In the genomic region with DNA sequence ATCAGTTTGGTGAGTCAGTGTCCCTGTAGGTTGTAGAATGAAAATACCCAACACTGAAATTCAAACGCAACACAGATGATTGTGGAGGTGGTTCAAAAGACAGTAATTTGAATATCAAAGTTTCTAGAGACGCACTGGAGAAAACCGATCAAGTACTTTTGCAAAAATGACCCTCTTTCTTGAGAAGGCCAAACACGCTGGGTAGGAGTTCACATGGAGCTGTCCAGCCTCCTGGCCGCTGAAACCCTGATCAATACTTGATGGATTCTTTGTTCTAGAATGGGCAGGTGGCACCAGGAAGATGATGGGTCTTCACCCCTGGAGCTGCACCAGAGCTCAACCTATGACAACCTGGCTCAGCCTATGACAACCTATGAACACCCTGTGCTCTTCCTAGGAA, we compare ENCODE assay signal across 1 cellular context.
A peak's percentile ranks its signal among the peaks of the same experiment; 100 is the strongest.
TF ChIP-seq lines count a peak whose summit lies in the region.

No MANE protein-coding gene starts in this region.

TF ChIP-seq in HepG2, 621 proteins besides CTCF, POLR2A, EP300 and RAD21:
- peak; percentile 94 for TF ChIP-seq MIER2 (CRISPR knock-in tag; IDR thresholded peaks at IDR 0.05)
- no peak for TF ChIP-seq ZNF713 (CRISPR knock-in tag; IDR thresholded peaks at IDR 0.05)
- TF ChIP-seq ZNF446 (CRISPR knock-in tag; IDR thresholded peaks at IDR 0.05), result no peak
- TF ChIP-seq, protein P1, sequence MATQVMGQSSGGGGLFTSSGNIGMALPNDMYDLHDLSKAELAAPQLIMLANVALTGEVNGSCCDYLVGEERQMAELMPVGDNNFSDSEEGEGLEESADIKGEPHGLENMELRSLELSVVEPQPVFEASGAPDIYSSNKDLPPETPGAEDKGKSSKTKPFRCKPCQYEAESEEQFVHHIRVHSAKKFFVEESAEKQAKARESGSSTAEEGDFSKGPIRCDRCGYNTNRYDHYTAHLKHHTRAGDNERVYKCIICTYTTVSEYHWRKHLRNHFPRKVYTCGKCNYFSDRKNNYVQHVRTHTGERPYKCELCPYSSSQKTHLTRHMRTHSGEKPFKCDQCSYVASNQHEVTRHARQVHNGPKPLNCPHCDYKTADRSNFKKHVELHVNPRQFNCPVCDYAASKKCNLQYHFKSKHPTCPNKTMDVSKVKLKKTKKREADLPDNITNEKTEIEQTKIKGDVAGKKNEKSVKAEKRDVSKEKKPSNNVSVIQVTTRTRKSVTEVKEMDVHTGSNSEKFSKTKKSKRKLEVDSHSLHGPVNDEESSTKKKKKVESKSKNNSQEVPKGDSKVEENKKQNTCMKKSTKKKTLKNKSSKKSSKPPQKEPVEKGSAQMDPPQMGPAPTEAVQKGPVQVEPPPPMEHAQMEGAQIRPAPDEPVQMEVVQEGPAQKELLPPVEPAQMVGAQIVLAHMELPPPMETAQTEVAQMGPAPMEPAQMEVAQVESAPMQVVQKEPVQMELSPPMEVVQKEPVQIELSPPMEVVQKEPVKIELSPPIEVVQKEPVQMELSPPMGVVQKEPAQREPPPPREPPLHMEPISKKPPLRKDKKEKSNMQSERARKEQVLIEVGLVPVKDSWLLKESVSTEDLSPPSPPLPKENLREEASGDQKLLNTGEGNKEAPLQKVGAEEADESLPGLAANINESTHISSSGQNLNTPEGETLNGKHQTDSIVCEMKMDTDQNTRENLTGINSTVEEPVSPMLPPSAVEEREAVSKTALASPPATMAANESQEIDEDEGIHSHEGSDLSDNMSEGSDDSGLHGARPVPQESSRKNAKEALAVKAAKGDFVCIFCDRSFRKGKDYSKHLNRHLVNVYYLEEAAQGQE (IDR thresholded peaks at IDR 0.05; ENCODE audit: borderline replicate concordance in 1 of 2, low read depth in 1 of 2, low read length in 2 of 2), result peak; percentile 53 to 92
- TF ChIP-seq BRCA1 (CRISPR knock-in tag; IDR thresholded peaks at IDR 0.05), result no peak
- TF ChIP-seq, protein P2, sequence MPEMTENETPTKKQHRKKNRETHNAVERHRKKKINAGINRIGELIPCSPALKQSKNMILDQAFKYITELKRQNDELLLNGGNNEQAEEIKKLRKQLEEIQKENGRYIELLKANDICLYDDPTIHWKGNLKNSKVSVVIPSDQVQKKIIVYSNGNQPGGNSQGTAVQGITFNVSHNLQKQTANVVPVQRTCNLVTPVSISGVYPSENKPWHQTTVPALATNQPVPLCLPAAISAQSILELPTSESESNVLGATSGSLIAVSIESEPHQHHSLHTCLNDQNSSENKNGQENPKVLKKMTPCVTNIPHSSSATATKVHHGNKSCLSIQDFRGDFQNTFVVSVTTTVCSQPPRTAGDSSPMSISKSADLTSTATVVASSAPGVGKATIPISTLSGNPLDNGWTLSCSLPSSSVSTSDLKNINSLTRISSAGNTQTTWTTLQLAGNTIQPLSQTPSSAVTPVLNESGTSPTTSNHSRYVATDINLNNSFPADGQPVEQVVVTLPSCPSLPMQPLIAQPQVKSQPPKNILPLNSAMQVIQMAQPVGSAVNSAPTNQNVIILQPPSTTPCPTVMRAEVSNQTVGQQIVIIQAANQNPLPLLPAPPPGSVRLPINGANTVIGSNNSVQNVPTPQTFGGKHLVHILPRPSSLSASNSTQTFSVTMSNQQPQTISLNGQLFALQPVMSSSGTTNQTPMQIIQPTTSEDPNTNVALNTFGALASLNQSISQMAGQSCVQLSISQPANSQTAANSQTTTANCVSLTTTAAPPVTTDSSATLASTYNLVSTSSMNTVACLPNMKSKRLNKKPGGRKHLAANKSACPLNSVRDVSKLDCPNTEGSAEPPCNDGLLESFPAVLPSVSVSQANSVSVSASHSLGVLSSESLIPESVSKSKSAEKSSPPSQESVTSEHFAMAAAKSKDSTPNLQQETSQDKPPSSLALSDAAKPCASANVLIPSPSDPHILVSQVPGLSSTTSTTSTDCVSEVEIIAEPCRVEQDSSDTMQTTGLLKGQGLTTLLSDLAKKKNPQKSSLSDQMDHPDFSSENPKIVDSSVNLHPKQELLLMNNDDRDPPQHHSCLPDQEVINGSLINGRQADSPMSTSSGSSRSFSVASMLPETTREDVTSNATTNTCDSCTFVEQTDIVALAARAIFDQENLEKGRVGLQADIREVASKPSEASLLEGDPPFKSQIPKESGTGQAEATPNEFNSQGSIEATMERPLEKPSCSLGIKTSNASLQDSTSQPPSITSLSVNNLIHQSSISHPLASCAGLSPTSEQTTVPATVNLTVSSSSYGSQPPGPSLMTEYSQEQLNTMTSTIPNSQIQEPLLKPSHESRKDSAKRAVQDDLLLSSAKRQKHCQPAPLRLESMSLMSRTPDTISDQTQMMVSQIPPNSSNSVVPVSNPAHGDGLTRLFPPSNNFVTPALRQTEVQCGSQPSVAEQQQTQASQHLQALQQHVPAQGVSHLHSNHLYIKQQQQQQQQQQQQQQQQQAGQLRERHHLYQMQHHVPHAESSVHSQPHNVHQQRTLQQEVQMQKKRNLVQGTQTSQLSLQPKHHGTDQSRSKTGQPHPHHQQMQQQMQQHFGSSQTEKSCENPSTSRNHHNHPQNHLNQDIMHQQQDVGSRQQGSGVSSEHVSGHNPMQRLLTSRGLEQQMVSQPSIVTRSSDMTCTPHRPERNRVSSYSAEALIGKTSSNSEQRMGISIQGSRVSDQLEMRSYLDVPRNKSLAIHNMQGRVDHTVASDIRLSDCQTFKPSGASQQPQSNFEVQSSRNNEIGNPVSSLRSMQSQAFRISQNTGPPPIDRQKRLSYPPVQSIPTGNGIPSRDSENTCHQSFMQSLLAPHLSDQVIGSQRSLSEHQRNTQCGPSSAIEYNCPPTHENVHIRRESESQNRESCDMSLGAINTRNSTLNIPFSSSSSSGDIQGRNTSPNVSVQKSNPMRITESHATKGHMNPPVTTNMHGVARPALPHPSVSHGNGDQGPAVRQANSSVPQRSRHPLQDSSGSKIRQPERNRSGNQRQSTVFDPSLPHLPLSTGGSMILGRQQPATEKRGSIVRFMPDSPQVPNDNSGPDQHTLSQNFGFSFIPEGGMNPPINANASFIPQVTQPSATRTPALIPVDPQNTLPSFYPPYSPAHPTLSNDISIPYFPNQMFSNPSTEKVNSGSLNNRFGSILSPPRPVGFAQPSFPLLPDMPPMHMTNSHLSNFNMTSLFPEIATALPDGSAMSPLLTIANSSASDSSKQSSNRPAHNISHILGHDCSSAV (CRISPR knock-in tag; IDR thresholded peaks at IDR 0.05; ENCODE audit: borderline replicate concordance), result no peak
- TF ChIP-seq KDM2A (CRISPR knock-in tag; IDR thresholded peaks at IDR 0.05; ENCODE audit: borderline replicate concordance, low read depth), result no peak
- TF ChIP-seq ZNF839 (CRISPR knock-in tag; IDR thresholded peaks at IDR 0.05; ENCODE audit: borderline replicate concordance), result no peak
- no peak for TF ChIP-seq CAMTA2 (CRISPR knock-in tag; IDR thresholded peaks at IDR 0.05; ENCODE audit: borderline replicate concordance)
- TF ChIP-seq ZNF550 (CRISPR knock-in tag; IDR thresholded peaks at IDR 0.05; ENCODE audit: borderline replicate concordance), result no peak
- TF ChIP-seq, protein P3, sequence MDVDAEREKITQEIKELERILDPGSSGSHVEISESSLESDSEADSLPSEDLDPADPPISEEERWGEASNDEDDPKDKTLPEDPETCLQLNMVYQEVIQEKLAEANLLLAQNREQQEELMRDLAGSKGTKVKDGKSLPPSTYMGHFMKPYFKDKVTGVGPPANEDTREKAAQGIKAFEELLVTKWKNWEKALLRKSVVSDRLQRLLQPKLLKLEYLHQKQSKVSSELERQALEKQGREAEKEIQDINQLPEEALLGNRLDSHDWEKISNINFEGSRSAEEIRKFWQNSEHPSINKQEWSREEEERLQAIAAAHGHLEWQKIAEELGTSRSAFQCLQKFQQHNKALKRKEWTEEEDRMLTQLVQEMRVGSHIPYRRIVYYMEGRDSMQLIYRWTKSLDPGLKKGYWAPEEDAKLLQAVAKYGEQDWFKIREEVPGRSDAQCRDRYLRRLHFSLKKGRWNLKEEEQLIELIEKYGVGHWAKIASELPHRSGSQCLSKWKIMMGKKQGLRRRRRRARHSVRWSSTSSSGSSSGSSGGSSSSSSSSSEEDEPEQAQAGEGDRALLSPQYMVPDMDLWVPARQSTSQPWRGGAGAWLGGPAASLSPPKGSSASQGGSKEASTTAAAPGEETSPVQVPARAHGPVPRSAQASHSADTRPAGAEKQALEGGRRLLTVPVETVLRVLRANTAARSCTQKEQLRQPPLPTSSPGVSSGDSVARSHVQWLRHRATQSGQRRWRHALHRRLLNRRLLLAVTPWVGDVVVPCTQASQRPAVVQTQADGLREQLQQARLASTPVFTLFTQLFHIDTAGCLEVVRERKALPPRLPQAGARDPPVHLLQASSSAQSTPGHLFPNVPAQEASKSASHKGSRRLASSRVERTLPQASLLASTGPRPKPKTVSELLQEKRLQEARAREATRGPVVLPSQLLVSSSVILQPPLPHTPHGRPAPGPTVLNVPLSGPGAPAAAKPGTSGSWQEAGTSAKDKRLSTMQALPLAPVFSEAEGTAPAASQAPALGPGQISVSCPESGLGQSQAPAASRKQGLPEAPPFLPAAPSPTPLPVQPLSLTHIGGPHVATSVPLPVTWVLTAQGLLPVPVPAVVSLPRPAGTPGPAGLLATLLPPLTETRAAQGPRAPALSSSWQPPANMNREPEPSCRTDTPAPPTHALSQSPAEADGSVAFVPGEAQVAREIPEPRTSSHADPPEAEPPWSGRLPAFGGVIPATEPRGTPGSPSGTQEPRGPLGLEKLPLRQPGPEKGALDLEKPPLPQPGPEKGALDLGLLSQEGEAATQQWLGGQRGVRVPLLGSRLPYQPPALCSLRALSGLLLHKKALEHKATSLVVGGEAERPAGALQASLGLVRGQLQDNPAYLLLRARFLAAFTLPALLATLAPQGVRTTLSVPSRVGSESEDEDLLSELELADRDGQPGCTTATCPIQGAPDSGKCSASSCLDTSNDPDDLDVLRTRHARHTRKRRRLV (CRISPR knock-in tag; IDR thresholded peaks at IDR 0.05), result no peak
